Comparison of ENCODE assay signal across 10 cellular contexts in the genomic region with DNA sequence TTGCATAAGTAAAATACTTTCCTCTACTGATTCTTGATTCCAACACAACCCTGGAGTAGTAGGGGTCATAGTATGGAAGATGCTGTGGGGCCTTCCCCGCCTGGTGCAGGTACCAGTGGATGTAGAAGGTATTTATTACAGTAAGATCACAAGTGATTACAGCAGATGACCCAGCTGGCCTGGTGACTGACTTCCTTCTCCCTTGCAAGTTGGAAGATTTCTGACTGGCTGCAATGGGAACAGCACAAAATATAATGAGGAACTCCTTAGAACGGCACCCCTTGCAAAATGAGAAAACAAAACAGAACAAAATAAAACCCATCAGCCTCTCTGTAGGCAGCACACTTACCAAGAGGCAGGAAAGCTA.
DNase-seq lines count a peak whose midpoint lies in the region; ATAC-seq and TF ChIP-seq lines count a peak whose summit lies in the region.
"Had no signal": no experiment of that assay in that cellular context is flagged by ENCODE, and none has a peak within 500 bp of the region (broad histone marks: within the 10 kb centered on the region; RNA-seq: fewer than 3 reads in every experiment).

No MANE protein-coding gene starts in this region.

- TF ChIP-seq CTCF in CD4-positive, alpha-beta T cell (IDR thresholded peaks at IDR 0.05), result no peak
- TF ChIP-seq CTCF in natural killer cell (IDR thresholded peaks at IDR 0.05), result no peak

- H3K4me1 Mint-ChIP-seq in CD4-positive, alpha-beta T cell (ENCODE audit: low read depth), result peaks cover 44% of the 10 kb centered on the region
- H3K4me1 Mint-ChIP-seq in activated naive CD8-positive, alpha-beta T cell treated with anti-CD3 and anti-CD28 coated beads, Interleukin-2, amount 10 ng/mL, durations not matched to agents 7 days and 5 days, result peaks cover 43% of the 10 kb centered on the region
- peaks cover 82 to 87% of the 10 kb centered on the region in 2 donors for H3K4me1 Mint-ChIP-seq in natural killer cell

- POLR2A ChIA-PET in CD4-positive, alpha-beta T cell (lab: Charles Lee), result interaction anchor here (1.0 to 2.3 kb wide), 6 partner anchors 10 to 120 kb away, joined by 3 to 11 read pairs (median 8); no protein-coding TSS in a partner anchor
- POLR2A ChIA-PET in activated naive CD8-positive, alpha-beta T cell treated with anti-CD3 and anti-CD28 coated beads, Interleukin-2, amount 10 ng/mL, durations not matched to agents 7 days and 5 days (lab: Charles Lee), result interaction anchor here (1.0 to 1.6 kb wide), 4 partner anchors 12 to 119 kb away, joined by 3 to 10 read pairs (median 4); no protein-coding TSS in a partner anchor

- ATAC-seq in CD4-positive, alpha-beta T cell (ENCODE audit: poor library complexity), result no peak
- peak; percentile 8 for ATAC-seq in HG02852 (IDR thresholded peaks at IDR 0.05; ENCODE audit: unreplicated experiment)
- no peak for ATAC-seq in activated naive CD8-positive, alpha-beta T cell treated with anti-CD3 and anti-CD28 coated beads, Interleukin-2, amount 10 ng/mL, durations not matched to agents 7 days and 5 days (ENCODE audit: low read depth)
- ATAC-seq in natural killer cell, result no peak
- ATAC-seq in HG03469 (IDR thresholded peaks at IDR 0.05; ENCODE audit: unreplicated experiment), result no peak
- no peak for ATAC-seq in HG03571 (IDR thresholded peaks at IDR 0.05; ENCODE audit: unreplicated experiment)

- H3K36me3 Mint-ChIP-seq in CD4-positive, alpha-beta T cell (ENCODE audit: low read depth), result no peaks in the 10 kb centered on the region
- no peaks in the 10 kb centered on the region for H3K36me3 Mint-ChIP-seq in activated naive CD8-positive, alpha-beta T cell treated with anti-CD3 and anti-CD28 coated beads, Interleukin-2, amount 10 ng/mL, durations not matched to agents 7 days and 5 days
- H3K36me3 Mint-ChIP-seq in natural killer cell, result peaks cover 31% of the 10 kb centered on the region

- intact Hi-C loops in CD4-positive, alpha-beta T cell (cut with DNase I, micrococcal nuclease), result loop anchor here in 1 of 2 experiments (5.0 kb wide), 1 partner anchor 118 kb away; no protein-coding TSS in a partner anchor
- intact Hi-C loops in natural killer cell (cut with micrococcal nuclease), result loop anchor here (1.0 to 10.0 kb wide), 5 partner anchors 14 to 230 kb away; partner anchors contain the start of gene STARD3NL

- peak overlapping the region; percentile 13 for H3K27ac ChIP-seq in CD4-positive, alpha-beta T cell (ENCODE audit: low read depth, low read length)

- peak overlapping the region; percentile 84 for H3K27ac Mint-ChIP-seq in CD4-positive, alpha-beta T cell
- H3K27ac Mint-ChIP-seq in activated naive CD8-positive, alpha-beta T cell treated with anti-CD3 and anti-CD28 coated beads, Interleukin-2, amount 10 ng/mL, durations not matched to agents 7 days and 5 days, result peak overlapping the region; percentile 77
- peak overlapping the region; percentile 90 to 93 for H3K27ac Mint-ChIP-seq in natural killer cell

- CTCF ChIA-PET in CD4-positive, alpha-beta T cell (lab: Charles Lee), result interaction anchor here (0.7 to 3.8 kb wide), 35 partner anchors 9 to 1968 kb away, joined by 3 to 34 read pairs (median 5); partner anchors contain the start of gene STARD3NL

- H3K9me3 ChIP-seq in CD4-positive, alpha-beta T cell (ENCODE audit: control insufficient read depth, low read length), result no peaks in the 10 kb centered on the region
- H3K9me3 ChIP-seq: testis had no signal

- no peaks in the 10 kb centered on the region for H3K27me3 Mint-ChIP-seq in CD4-positive, alpha-beta T cell
- no peaks in the 10 kb centered on the region for H3K27me3 Mint-ChIP-seq in activated naive CD8-positive, alpha-beta T cell treated with anti-CD3 and anti-CD28 coated beads, Interleukin-2, amount 10 ng/mL, durations not matched to agents 7 days and 5 days
- no peaks in the 10 kb centered on the region for H3K27me3 Mint-ChIP-seq in natural killer cell (ENCODE audit: low read depth in 2 of 2)

- no peaks in the 10 kb centered on the region for H3K9me3 Mint-ChIP-seq in CD4-positive, alpha-beta T cell
- no peaks in the 10 kb centered on the region for H3K9me3 Mint-ChIP-seq in activated naive CD8-positive, alpha-beta T cell treated with anti-CD3 and anti-CD28 coated beads, Interleukin-2, amount 10 ng/mL, durations not matched to agents 7 days and 5 days
- no peaks in the 10 kb centered on the region for H3K9me3 Mint-ChIP-seq in natural killer cell

- no peak for DNase-seq in CD4-positive, alpha-beta T cell
- no peak for DNase-seq in activated naive CD8-positive, alpha-beta T cell treated with anti-CD3 and anti-CD28 coated beads, Interleukin-2, amount 10 ng/mL, durations not matched to agents 7 days and 5 days
- no peak for DNase-seq in natural killer cell
- DNase-seq in mucosa of gallbladder (ENCODE audit: low spot score), result no peak
- no peak for DNase-seq in NCI-H446 treated with DMSO at 0.1 percent for 48 hours (lab: John Stamatoyannopoulos, UW)

- H3K4me3 Mint-ChIP-seq in CD4-positive, alpha-beta T cell, result peak overlapping the region; percentile 78
- peak overlapping the region; percentile 87 for H3K4me3 Mint-ChIP-seq in activated naive CD8-positive, alpha-beta T cell treated with anti-CD3 and anti-CD28 coated beads, Interleukin-2, amount 10 ng/mL, durations not matched to agents 7 days and 5 days
- peak overlapping the region; percentile 93 for H3K4me3 Mint-ChIP-seq in natural killer cell

- no peaks in the 10 kb centered on the region for H3K27me3 ChIP-seq in CD4-positive, alpha-beta T cell (ENCODE audit: control insufficient read depth, insufficient read depth, low read length)
- H3K27me3 ChIP-seq: cardiac muscle cell, testis had no signal
